ENCODE assay signal across 8 cellular contexts in genomic region chr17:4161560-4162221, GRCh38. TPM values are rescaled to one million over a fixed set of nuclear protein-coding genes. Genes with fewer than 3 reads are reported as not detected.
A peak's percentile ranks its signal among the peaks of the same experiment; 100 is the strongest.
DNase-seq lines count a peak whose midpoint lies in the region; ATAC-seq and TF ChIP-seq lines count a peak whose summit lies in the region.

No MANE protein-coding gene starts in this region.

- POLR2A ChIA-PET in PC-9 (lab: Charles Lee; ENCODE audit: unreplicated experiment), result interaction anchor here (0.5 to 0.7 kb wide), 5 partner anchors 18 to 525 kb away, joined by 3 to 7 read pairs (median 5); partner anchors contain the start of gene CTNS

- no peak overlapping the region for H3K4me3 Mint-ChIP-seq in GM23338
- H3K4me3 Mint-ChIP-seq in endodermal cell, result no peak overlapping the region

- ATAC-seq in GM23338, result peak; percentile 43
- ATAC-seq in psoas muscle, result peak; percentile 13 to 31 (median 22)
- ATAC-seq in HG02763 (IDR thresholded peaks at IDR 0.05; ENCODE audit: unreplicated experiment), result no peak
- ATAC-seq in HG02852 (IDR thresholded peaks at IDR 0.05; ENCODE audit: unreplicated experiment), result no peak

- H3K9me2 ChIP-seq in GM23338 (ENCODE audit: insufficient read depth) (no peaks in the 10 kb centered on the region), PC-9 (ENCODE audit: insufficient read depth) (no peaks in the 10 kb centered on the region)

- H4K20me1 ChIP-seq in GM23338 (replicated peaks; ENCODE audit: insufficient read depth) (no peaks in the 10 kb centered on the region; the same call in 1 of the 2 replicates), PC-9 (ENCODE audit: insufficient read depth) (no peaks in the 10 kb centered on the region)

- H3K4me2 ChIP-seq in GM23338 (0 out of 2 replicates have a peak overlapping the region, but pooled peaks have one; percentile 8), PC-9 (peak overlapping the region; percentile 81)

- peak overlapping the region; percentile 84 for H3K27ac ChIP-seq in GM23338 (ENCODE audit: low read depth)
- peak overlapping the region; percentile 95 for H3K27ac ChIP-seq in PC-9
- no peak overlapping the region for H3K27ac ChIP-seq in endodermal cell (ENCODE audit: low read depth, low read length)
- peak overlapping the region; percentile 80 for H3K27ac ChIP-seq in psoas muscle

- H3K4me1 ChIP-seq in GM23338 (ENCODE audit: insufficient read depth), result no peaks in the 10 kb centered on the region; the same call in 1 of the 2 replicates
- H3K4me1 ChIP-seq in PC-9 (replicated peaks; ENCODE audit: insufficient read depth), result peaks cover 48% of the 10 kb centered on the region
- no peaks in the 10 kb centered on the region for H3K4me1 ChIP-seq in endodermal cell (ENCODE audit: control insufficient read depth, insufficient read depth, low read length)
- peaks cover 20% of the 10 kb centered on the region for H3K4me1 ChIP-seq in psoas muscle

- BruUV-seq in PC-9 (replicated peaks; lab: Mats Ljungman, UMichigan), result TSS peak; percentile 12

- no peaks in the 10 kb centered on the region for H3K9me3 ChIP-seq in PC-9 (ENCODE audit: insufficient read depth, low read depth)
- no peaks in the 10 kb centered on the region for H3K9me3 ChIP-seq in endodermal cell (ENCODE audit: control insufficient read depth, low read length)
- H3K9me3 ChIP-seq in psoas muscle, result no peaks in the 10 kb centered on the region

- 94 to 98% methylated on average over 5 to 8 of the region's 8 CpGs for WGBS in endodermal cell (ENCODE audit: insufficient coverage in 1 of 2, insufficient read length in 1 of 2), 2 experiments
- 79 to 83% (median 80%) methylated on average over 8 of the region's 8 CpGs for WGBS in psoas muscle, 3 donors

- H2AFZ ChIP-seq in GM23338 (no peak overlapping the region), PC-9 (no peak overlapping the region)

- peaks cover 2% of the 10 kb centered on the region for H3K27me3 Mint-ChIP-seq in GM23338 (ENCODE audit: insufficient read depth, low read depth, poor library complexity)
- H3K27me3 Mint-ChIP-seq in endodermal cell (ENCODE audit: insufficient read depth), result no peaks in the 10 kb centered on the region

- H3K27ac Mint-ChIP-seq in GM23338, result peak overlapping the region; percentile 93
- peak overlapping the region; percentile 64 for H3K27ac Mint-ChIP-seq in endodermal cell

- no peak overlapping the region for H3K4me3 ChIP-seq in GM23338
- peak overlapping the region; percentile 14; the same call in 1 of the 2 replicates for H3K4me3 ChIP-seq in PC-9
- H3K4me3 ChIP-seq in endodermal cell (ENCODE audit: low read length), result no peak overlapping the region
- no peak overlapping the region for H3K4me3 ChIP-seq in psoas muscle

- no peaks in the 10 kb centered on the region for H3F3A ChIP-seq in GM23338 (replicated peaks; ENCODE audit: low read depth)
- H3F3A ChIP-seq in PC-9 (ENCODE audit: insufficient read depth, low read depth), result peaks cover 43% of the 10 kb centered on the region

- peak overlapping the region; percentile 36 for H3K9ac ChIP-seq in endodermal cell (ENCODE audit: extremely low read depth, low read length, poor library complexity, severe bottlenecking)

- H3K27me3 ChIP-seq in GM23338 (ENCODE audit: insufficient read depth), result no peaks in the 10 kb centered on the region
- H3K27me3 ChIP-seq in PC-9 (ENCODE audit: insufficient read depth, low read depth), result no peaks in the 10 kb centered on the region
- no peaks in the 10 kb centered on the region for H3K27me3 ChIP-seq in endodermal cell (ENCODE audit: control insufficient read depth, insufficient read depth, low read length, poor library complexity, severe bottlenecking)
- no peaks in the 10 kb centered on the region for H3K27me3 ChIP-seq in psoas muscle (ENCODE audit: insufficient read depth in 3 of 3, low read length in 2 of 3)

- H3K36me3 Mint-ChIP-seq in GM23338 (ENCODE audit: low read depth) (peaks cover 4% of the 10 kb centered on the region; the same call in 1 of the 3 replicates), endodermal cell (ENCODE audit: low read depth) (peaks cover 18% of the 10 kb centered on the region)

- TF ChIP-seq CTCF in GM23338 (conservative IDR thresholded peaks at IDR 0.05; ENCODE audit: low read depth in 2 of 2), result no peak
- TF ChIP-seq CTCF in PC-9 (conservative IDR thresholded peaks at IDR 0.05), result no peak
- no peak for TF ChIP-seq CTCF in endodermal cell (conservative IDR thresholded peaks at IDR 0.05)
- TF ChIP-seq CTCF in psoas muscle (IDR thresholded peaks at IDR 0.05), result no peak

- DNase-seq in GM23338 (ENCODE audit: low spot score) (peak; percentile 19), PC-9 (peak; percentile 81 to 93), endodermal cell (peak; percentile 58), psoas muscle (no peak), cardiac septum (ENCODE audit: low spot score) (no peak), KG1 (lab: John Stamatoyannopoulos, UW) (no peak)

- CTCF ChIA-PET in PC-9 (lab: Charles Lee), result interaction anchor here (1.1 kb wide), 1 partner anchor 405 kb away, joined by 5 read pairs; no protein-coding TSS in a partner anchor

- 0 out of 2 replicates have a peak, but pooled peaks cover 4% of the 10 kb centered on the region for H3K36me3 ChIP-seq in GM23338 (ENCODE audit: insufficient read depth)
- no peaks in the 10 kb centered on the region for H3K36me3 ChIP-seq in PC-9 (ENCODE audit: low read depth)
- peaks cover 35% of the 10 kb centered on the region for H3K36me3 ChIP-seq in endodermal cell (ENCODE audit: control insufficient read depth, insufficient read depth, low read length)
- peaks cover 0 to 47% of the 10 kb centered on the region in 2 donors for H3K36me3 ChIP-seq in psoas muscle (ENCODE audit: insufficient read depth in 1 of 2, low read depth in 1 of 2)

- no peaks in the 10 kb centered on the region; the same call in 2 of the 3 replicates for H3K9me3 Mint-ChIP-seq in GM23338
- no peaks in the 10 kb centered on the region for H3K9me3 Mint-ChIP-seq in endodermal cell

- intact Hi-C loops in PC-9 (cut with micrococcal nuclease; ENCODE audit: unreplicated experiment) (loop anchor here (1.0 to 10.0 kb wide), 3 partner anchors 18 to 437 kb away; partner anchors contain the start of genes CAMKK1, CYB5D2, HASPIN and ZZEF1), psoas muscle (cut with DNase I) (no loop called here), cardiac septum (cut with DNase I) (no loop called here)

- H3K4me1 Mint-ChIP-seq in GM23338 (peaks cover 20% of the 10 kb centered on the region), endodermal cell (peaks cover 6% of the 10 kb centered on the region)

- H3K79me2 ChIP-seq in GM23338 (replicated peaks; ENCODE audit: insufficient read depth) (no peaks in the 10 kb centered on the region), PC-9 (ENCODE audit: low read depth) (no peaks in the 10 kb centered on the region)

TF ChIP-seq in GM23338, 12 proteins besides CTCF, POLR2A, EP300 and RAD21 (continues in another document):
- TF ChIP-seq STAT1 (IDR thresholded peaks at IDR 0.05; ENCODE audit: unreplicated experiment) (no peak), JUNB (IDR thresholded peaks at IDR 0.05; ENCODE audit: unreplicated experiment) (no peak), EZH2phosphoT487 (IDR thresholded peaks at IDR 0.05; ENCODE audit: unreplicated experiment) (no peak), ETS1 (IDR thresholded peaks at IDR 0.05) (no peak), CREB1 (CRISPR knock-in tag; IDR thresholded peaks at IDR 0.05; ENCODE audit: low read depth) (no peak), ZNF331 (CRISPR knock-in tag; IDR thresholded peaks at IDR 0.05; ENCODE audit: low read depth) (no peak)

RNA-seq across cellular contexts. Expression of gene CYB5D2, which starts 18.7 kb away (rescaled TPM):
- 8.6 and 11.8 TPM in 2 replicates for total RNA-seq in GM23338 (2014; rRNA removed; shearing (Covaris generic))
- polyA plus RNA-seq in GM23338 (2016; fragmentation: Nextera tagmentation; extraction: Ambion mirVana) (4.7 and 4.8 TPM in 2 replicates), psoas muscle (10 to 100 TPM in 1 of 3 donors, 1 to 10 TPM in 2; 4.7 to 19.6 (median 8.3) TPM)
- total RNA-seq in PC-9 (2021) (40.5 and 52.4 TPM in 2 replicates), endodermal cell (1 to 10 TPM; 6.7 to 6.8 TPM), psoas muscle (10 to 100 TPM in 1 of 4 donors, 1 to 10 TPM in 3; 5.1 to 10.9 (median 6.7) TPM), cardiac septum (11.1 TPM)
- 18.3 TPM for polyA plus RNA-seq in endodermal cell (2013, experiment 1 of 2)
- 15.6 TPM for polyA plus RNA-seq in endodermal cell (2013, experiment 2 of 2)

RNA-seq across cellular contexts. Expression of gene ZZEF1, which starts 18.9 kb away (rescaled TPM):
- 20.0 and 23.6 TPM in 2 replicates for total RNA-seq in GM23338 (2014; rRNA removed; shearing (Covaris generic))
- 1.8 and 2.5 TPM in 2 replicates for polyA plus RNA-seq in GM23338 (2016; fragmentation: Nextera tagmentation; extraction: Ambion mirVana)
- total RNA-seq in PC-9 (2021), result 39.5 and 42.9 TPM in 2 replicates
- 10 to 100 TPM; 21.5 to 29.4 TPM for total RNA-seq in endodermal cell
- polyA plus RNA-seq in endodermal cell (2013, experiment 1 of 2), result 15.0 TPM
- 14.1 TPM for polyA plus RNA-seq in endodermal cell (2013, experiment 2 of 2)
- 10 to 100 TPM; 25.4 to 53.1 (median 38.4) TPM for total RNA-seq in psoas muscle
- polyA plus RNA-seq in psoas muscle, result 10 to 100 TPM in 2 of 3 donors, 1 to 10 TPM in 1; 9.5 to 26.4 (median 10.1) TPM
- 36.9 TPM for total RNA-seq in cardiac septum

Comparison
In these comparisons a context has a peak if more than half of its experiments do, and no peak if none do; other contexts are left out.
1. ATAC-seq: peak in GM23338 (single experiment) and psoas muscle (4 of 4); none in HG02763 (single experiment) and HG02852 (single experiment).
2. DNase-seq: peak in GM23338 (single experiment), PC-9 (2 of 2) and endodermal cell (single experiment); none in psoas muscle (0 of 2), cardiac septum (single experiment) and KG1 (single experiment).